18 cellular contexts compared by ENCODE assay signal in genomic region chr5:143186623-143187022, GRCh38.
A peak's percentile ranks its signal among the peaks of the same experiment; 100 is the strongest.
DNase-seq lines count a peak whose midpoint lies in the region; ATAC-seq and TF ChIP-seq lines count a peak whose summit lies in the region.
"Had no signal": no experiment of that assay in that cellular context is flagged by ENCODE, and none has a peak within 500 bp of the region (broad histone marks: within the 10 kb centered on the region; RNA-seq: fewer than 3 reads in every experiment).

No MANE protein-coding gene starts in this region.

- peaks cover 39% of the 10 kb centered on the region for H3K4me1 Mint-ChIP-seq in activated T-helper 17 cell treated with anti-CD3 and anti-CD28 coated beads, Interleukin-2, amount 50 U/mL, for 72 hours

- H3K4me1 ChIP-seq in DND-41 (ENCODE audit: insufficient read depth, low read length), result no peaks in the 10 kb centered on the region
- H3K4me1 ChIP-seq: breast epithelium had no signal

- no peaks in the 10 kb centered on the region for H3K79me2 ChIP-seq in DND-41 (ENCODE audit: insufficient read depth, low read length)

- H3K36me3 Mint-ChIP-seq in activated T-helper 17 cell treated with anti-CD3 and anti-CD28 coated beads, Interleukin-2, amount 50 U/mL, for 72 hours (ENCODE audit: low read depth), result peaks cover 5% of the 10 kb centered on the region

- no peaks in the 10 kb centered on the region for H4K20me1 ChIP-seq in DND-41 (ENCODE audit: insufficient read depth, low read length)

- H3K27me3 ChIP-seq in DND-41 (ENCODE audit: insufficient read depth, low read length, poor library complexity), result no peaks in the 10 kb centered on the region
- H3K27me3 ChIP-seq: breast epithelium, vagina had no signal

- no peak overlapping the region for H3K4me3 Mint-ChIP-seq in activated T-helper 17 cell treated with anti-CD3 and anti-CD28 coated beads, Interleukin-2, amount 50 U/mL, for 72 hours
- H3K4me3 Mint-ChIP-seq: nephron had no signal

- peak; percentile 40; the same call in 1 of the 3 replicates for ATAC-seq in DND-41 (ENCODE audit: insufficient read depth, low read depth)
- peak; percentile 34 for ATAC-seq in GM18517 (IDR thresholded peaks at IDR 0.05; ENCODE audit: unreplicated experiment)
- peak; percentile 25 for ATAC-seq in HG02981 (IDR thresholded peaks at IDR 0.05; ENCODE audit: unreplicated experiment)
- ATAC-seq in activated T-helper 17 cell treated with anti-CD3 and anti-CD28 coated beads, Interleukin-2, amount 50 U/mL, for 72 hours (replicated peaks), result peak; percentile 3
- ATAC-seq in HG03457 (IDR thresholded peaks at IDR 0.05; ENCODE audit: unreplicated experiment), result no peak
- ATAC-seq in GM21515 (IDR thresholded peaks at IDR 0.05; ENCODE audit: unreplicated experiment), result no peak

- in situ Hi-C loops in KBM-7 (cut with MboI; ENCODE audit: low pct_unique_long_range_greater_than_20kb, low sequenced_read_pairs), result no loop called here

- DNase-seq in DND-41, result no peak
- DNase-seq in NCI-H2107 (lab: John Stamatoyannopoulos, UW), result no peak
- no peak for DNase-seq in KBM-7
- DNase-seq: activated effector memory CD4-positive, alpha-beta T cell treated with Interleukin-2 at 50 U/mL for 16 hours; effector memory CD4-positive, alpha-beta T cell; HCEC 1CT; NCI-H226; retina; stimulated activated CD4-positive, alpha-beta T cell treated with anti-CD3 and anti-CD28 coated beads, Interleukin-4, amount 100 ng/mL, for 24 hours had no signal

- H3K4me3 ChIP-seq in DND-41 (ENCODE audit: low read depth in 1 of 2, low read length in 2 of 2), result no peak overlapping the region
- H3K4me3 ChIP-seq: breast epithelium, PC-9, vagina had no signal

- H3K27ac Mint-ChIP-seq in activated T-helper 17 cell treated with anti-CD3 and anti-CD28 coated beads, Interleukin-2, amount 50 U/mL, for 72 hours, result peak overlapping the region; percentile 42
- H3K27ac Mint-ChIP-seq: nephron had no signal

- H3K9ac ChIP-seq in DND-41 (ENCODE audit: low read depth, low read length), result no peak overlapping the region

- no peak overlapping the region for H2AFZ ChIP-seq in DND-41 (ENCODE audit: low read depth, low read length)
- H2AFZ ChIP-seq: PC-9 had no signal

- peaks cover 11% of the 10 kb centered on the region for H3K9me3 Mint-ChIP-seq in activated T-helper 17 cell treated with anti-CD3 and anti-CD28 coated beads, Interleukin-2, amount 50 U/mL, for 72 hours

- TF ChIP-seq CTCF in DND-41 (IDR thresholded peaks at IDR 0.05; ENCODE audit: borderline replicate concordance, extremely low read depth, low read length, poor library complexity, severe bottlenecking), result no peak

- H3K9me3 ChIP-seq in DND-41 (ENCODE audit: insufficient read depth, low read length, severe bottlenecking), result peaks cover 8% of the 10 kb centered on the region
- H3K9me3 ChIP-seq: vagina had no signal

- no peak overlapping the region for H3K4me2 ChIP-seq in DND-41 (ENCODE audit: insufficient read depth, low read length)
- H3K4me2 ChIP-seq: PC-9 had no signal

- no peaks in the 10 kb centered on the region for H3K36me3 ChIP-seq in DND-41 (ENCODE audit: insufficient read depth, low read length)
- H3K36me3 ChIP-seq: breast epithelium, vagina had no signal

- H3K27me3 Mint-ChIP-seq in activated T-helper 17 cell treated with anti-CD3 and anti-CD28 coated beads, Interleukin-2, amount 50 U/mL, for 72 hours, result no peaks in the 10 kb centered on the region

- no peak overlapping the region for H3K27ac ChIP-seq in DND-41 (ENCODE audit: low read length)
- H3K27ac ChIP-seq: breast epithelium, PC-9, vagina had no signal

Comparison
In these comparisons a context has a peak if more than half of its experiments do, and no peak if none do; other contexts are left out.
1. ATAC-seq: peak in DND-41 (single experiment), GM18517 (single experiment), HG02981 (single experiment) and activated T-helper 17 cell treated with anti-CD3 and anti-CD28 coated beads, Interleukin-2, amount 50 U/mL, for 72 hours (single experiment); none in HG03457 (single experiment) and GM21515 (single experiment).